ENCODE assay signal across 1 cellular context in the genomic region with DNA sequence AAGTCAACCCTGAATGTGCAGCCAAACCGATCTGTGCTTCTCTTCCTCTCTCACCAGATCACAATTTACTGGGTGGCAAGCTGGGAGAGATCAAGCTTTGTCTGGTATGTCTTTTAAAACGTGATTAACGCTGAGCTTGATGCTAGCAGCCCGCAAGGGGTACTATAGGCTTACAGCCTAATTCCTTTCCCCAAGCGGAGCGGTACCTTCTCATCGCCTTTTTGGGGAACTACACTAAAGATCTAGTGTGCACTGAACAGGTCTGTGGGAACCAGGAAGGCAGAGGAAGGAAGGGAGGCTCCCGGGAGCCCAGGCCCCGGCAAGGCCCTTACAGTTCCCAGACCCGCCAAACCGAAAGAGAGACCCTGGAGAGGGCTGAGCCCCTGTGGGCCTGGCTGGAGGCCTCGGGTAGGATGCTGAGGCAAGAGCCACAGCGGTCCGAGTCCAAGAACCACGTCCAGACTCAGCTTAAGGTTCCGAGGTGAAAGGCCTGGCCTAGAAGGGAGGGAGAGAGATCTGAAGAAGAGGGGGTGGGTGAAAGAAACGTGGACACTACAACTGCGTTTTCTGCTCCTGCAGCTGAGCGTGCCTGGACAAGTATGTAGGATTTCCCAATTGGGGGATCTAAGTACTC.
TF ChIP-seq lines count a peak whose summit lies in the region.

No MANE protein-coding gene starts in this region.

TF ChIP-seq in GM23338, 12 proteins besides CTCF, POLR2A, EP300 and RAD21 (continued from another document):
- TF ChIP-seq NANOG (IDR thresholded peaks at IDR 0.05; ENCODE audit: borderline replicate concordance) (no peak), EZH2phosphoT487 (IDR thresholded peaks at IDR 0.05; ENCODE audit: unreplicated experiment) (peak; percentile 87), STAT1 (IDR thresholded peaks at IDR 0.05; ENCODE audit: unreplicated experiment) (no peak), ZNF114 (CRISPR knock-in tag; IDR thresholded peaks at IDR 0.05) (no peak), EZH2 (IDR thresholded peaks at IDR 0.05; ENCODE audit: low read depth, unreplicated experiment) (peak; percentile 90), POLR2AphosphoS5 (IDR thresholded peaks at IDR 0.05; ENCODE audit: low read depth) (no peak)
- TF ChIP-seq, protein P1, sequence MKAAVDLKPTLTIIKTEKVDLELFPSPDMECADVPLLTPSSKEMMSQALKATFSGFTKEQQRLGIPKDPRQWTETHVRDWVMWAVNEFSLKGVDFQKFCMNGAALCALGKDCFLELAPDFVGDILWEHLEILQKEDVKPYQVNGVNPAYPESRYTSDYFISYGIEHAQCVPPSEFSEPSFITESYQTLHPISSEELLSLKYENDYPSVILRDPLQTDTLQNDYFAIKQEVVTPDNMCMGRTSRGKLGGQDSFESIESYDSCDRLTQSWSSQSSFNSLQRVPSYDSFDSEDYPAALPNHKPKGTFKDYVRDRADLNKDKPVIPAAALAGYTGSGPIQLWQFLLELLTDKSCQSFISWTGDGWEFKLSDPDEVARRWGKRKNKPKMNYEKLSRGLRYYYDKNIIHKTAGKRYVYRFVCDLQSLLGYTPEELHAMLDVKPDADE (IDR thresholded peaks at IDR 0.05): no peak
- TF ChIP-seq, protein P2, sequence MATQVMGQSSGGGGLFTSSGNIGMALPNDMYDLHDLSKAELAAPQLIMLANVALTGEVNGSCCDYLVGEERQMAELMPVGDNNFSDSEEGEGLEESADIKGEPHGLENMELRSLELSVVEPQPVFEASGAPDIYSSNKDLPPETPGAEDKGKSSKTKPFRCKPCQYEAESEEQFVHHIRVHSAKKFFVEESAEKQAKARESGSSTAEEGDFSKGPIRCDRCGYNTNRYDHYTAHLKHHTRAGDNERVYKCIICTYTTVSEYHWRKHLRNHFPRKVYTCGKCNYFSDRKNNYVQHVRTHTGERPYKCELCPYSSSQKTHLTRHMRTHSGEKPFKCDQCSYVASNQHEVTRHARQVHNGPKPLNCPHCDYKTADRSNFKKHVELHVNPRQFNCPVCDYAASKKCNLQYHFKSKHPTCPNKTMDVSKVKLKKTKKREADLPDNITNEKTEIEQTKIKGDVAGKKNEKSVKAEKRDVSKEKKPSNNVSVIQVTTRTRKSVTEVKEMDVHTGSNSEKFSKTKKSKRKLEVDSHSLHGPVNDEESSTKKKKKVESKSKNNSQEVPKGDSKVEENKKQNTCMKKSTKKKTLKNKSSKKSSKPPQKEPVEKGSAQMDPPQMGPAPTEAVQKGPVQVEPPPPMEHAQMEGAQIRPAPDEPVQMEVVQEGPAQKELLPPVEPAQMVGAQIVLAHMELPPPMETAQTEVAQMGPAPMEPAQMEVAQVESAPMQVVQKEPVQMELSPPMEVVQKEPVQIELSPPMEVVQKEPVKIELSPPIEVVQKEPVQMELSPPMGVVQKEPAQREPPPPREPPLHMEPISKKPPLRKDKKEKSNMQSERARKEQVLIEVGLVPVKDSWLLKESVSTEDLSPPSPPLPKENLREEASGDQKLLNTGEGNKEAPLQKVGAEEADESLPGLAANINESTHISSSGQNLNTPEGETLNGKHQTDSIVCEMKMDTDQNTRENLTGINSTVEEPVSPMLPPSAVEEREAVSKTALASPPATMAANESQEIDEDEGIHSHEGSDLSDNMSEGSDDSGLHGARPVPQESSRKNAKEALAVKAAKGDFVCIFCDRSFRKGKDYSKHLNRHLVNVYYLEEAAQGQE (IDR thresholded peaks at IDR 0.05; ENCODE audit: unreplicated experiment): no peak
TF ChIP-seq in GM23338: peak in this region for 2.
